Comparison of ENCODE assay signal across 2 cellular contexts in the genomic region with DNA sequence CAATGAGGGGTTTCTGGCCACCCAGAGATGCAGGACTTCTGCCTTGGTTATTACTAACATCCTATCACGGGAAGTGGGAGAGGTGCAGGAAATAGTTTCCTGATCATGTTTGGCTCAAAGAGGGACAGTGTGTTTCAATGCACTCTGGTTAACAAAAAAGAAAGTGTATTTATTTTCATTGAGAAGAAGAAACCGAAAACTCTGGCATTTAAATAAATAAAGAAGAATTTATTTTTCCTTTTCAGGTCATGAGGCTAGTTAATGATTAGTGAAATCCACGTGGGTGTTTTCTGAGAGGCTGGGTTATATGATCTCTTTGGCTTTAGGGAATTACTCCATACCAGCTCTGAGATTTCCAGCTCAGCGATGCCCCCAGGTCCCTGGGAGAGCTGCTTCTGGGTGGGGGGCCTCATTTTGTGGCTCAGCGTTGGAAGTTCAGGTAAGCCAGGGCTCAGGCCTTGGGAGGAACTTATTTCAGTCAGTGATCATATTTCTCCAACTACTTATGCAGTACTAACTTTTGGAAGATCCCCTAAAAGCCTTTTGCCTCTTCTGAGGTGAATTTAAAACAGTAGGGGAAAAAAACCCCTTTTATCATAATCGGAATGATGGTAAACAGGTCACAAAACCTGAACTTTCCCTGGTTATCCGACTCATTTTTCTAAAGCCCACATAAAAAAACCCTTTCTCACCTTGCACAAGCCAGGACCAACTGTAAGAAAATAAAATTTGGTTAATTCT.
TF ChIP-seq lines count a peak whose summit lies in the region.

A gene with protein sequence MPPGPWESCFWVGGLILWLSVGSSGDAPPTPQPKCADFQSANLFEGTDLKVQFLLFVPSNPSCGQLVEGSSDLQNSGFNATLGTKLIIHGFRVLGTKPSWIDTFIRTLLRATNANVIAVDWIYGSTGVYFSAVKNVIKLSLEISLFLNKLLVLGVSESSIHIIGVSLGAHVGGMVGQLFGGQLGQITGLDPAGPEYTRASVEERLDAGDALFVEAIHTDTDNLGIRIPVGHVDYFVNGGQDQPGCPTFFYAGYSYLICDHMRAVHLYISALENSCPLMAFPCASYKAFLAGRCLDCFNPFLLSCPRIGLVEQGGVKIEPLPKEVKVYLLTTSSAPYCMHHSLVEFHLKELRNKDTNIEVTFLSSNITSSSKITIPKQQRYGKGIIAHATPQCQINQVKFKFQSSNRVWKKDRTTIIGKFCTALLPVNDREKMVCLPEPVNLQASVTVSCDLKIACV (plus strand): TSS at position 338 of the 741 bp plus-strand sequence. CDS start 29 bp downstream, at position 367.

TF ChIP-seq in HepG2, 621 proteins besides CTCF, POLR2A, EP300 and RAD21:
- TF ChIP-seq EEA1 (CRISPR knock-in tag; IDR thresholded peaks at IDR 0.05; ENCODE audit: borderline replicate concordance) (no peak), HNF4G (IDR thresholded peaks at IDR 0.05; ENCODE audit: borderline replicate concordance, low read depth, low read length) (no peak), HNF4G (CRISPR knock-in tag; IDR thresholded peaks at IDR 0.05; ENCODE audit: borderline replicate concordance, low read depth) (no peak), SRSF1 (optimal IDR thresholded peaks at IDR 0.05; ENCODE audit: low read depth, low read length) (no peak), PAX8 (CRISPR knock-in tag; IDR thresholded peaks at IDR 0.05; ENCODE audit: borderline replicate concordance) (no peak), SRF (IDR thresholded peaks at IDR 0.05; ENCODE audit: low read depth, low read length) (0 out of 2 replicates have a peak, but pooled peaks have one; percentile 9), ZNF274 (CRISPR knock-in tag; IDR thresholded peaks at IDR 0.05) (no peak)
- TF ChIP-seq, protein P1, sequence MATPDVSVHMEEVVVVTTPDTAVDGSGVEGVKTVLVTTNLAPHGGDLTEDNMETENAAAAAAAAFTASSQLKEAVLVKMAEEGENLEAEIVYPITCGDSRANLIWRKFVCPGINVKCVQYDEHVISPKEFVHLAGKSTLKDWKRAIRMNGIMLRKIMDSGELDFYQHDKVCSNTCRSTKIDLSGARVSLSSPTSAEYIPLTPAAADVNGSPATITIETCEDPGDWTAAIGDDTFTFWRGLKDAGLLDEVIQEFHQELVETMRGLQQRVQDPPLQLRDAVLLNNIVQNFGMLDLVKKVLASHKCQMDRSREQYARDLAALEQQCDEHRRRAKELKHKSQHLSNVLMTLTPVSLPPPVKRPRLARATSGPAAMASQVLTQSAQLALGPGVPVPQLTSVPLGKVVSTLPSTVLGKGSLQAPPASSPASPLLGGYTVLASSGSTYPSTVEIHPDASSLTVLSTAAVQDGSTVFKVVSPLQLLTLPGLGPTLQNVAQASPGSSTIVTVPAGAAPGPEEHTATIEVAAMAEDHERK (CRISPR knock-in tag; IDR thresholded peaks at IDR 0.05; ENCODE audit: low read depth) = no peak
- TF ChIP-seq, protein P2, sequence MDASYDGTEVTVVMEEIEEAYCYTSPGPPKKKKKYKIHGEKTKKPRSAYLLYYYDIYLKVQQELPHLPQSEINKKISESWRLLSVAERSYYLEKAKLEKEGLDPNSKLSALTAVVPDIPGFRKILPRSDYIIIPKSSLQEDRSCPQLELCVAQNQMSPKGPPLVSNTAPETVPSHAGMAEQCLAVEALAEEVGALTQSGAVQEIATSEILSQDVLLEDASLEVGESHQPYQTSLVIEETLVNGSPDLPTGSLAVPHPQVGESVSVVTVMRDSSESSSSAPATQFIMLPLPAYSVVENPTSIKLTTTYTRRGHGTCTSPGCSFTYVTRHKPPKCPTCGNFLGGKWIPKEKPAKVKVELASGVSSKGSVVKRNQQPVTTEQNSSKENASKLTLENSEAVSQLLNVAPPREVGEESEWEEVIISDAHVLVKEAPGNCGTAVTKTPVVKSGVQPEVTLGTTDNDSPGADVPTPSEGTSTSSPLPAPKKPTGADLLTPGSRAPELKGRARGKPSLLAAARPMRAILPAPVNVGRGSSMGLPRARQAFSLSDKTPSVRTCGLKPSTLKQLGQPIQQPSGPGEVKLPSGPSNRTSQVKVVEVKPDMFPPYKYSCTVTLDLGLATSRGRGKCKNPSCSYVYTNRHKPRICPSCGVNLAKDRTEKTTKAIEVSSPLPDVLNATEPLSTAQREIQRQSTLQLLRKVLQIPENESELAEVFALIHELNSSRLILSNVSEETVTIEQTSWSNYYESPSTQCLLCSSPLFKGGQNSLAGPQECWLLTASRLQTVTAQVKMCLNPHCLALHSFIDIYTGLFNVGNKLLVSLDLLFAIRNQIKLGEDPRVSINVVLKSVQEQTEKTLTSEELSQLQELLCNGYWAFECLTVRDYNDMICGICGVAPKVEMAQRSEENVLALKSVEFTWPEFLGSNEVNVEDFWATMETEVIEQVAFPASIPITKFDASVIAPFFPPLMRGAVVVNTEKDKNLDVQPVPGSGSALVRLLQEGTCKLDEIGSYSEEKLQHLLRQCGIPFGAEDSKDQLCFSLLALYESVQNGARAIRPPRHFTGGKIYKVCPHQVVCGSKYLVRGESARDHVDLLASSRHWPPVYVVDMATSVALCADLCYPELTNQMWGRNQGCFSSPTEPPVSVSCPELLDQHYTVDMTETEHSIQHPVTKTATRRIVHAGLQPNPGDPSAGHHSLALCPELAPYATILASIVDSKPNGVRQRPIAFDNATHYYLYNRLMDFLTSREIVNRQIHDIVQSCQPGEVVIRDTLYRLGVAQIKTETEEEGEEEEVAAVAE (CRISPR knock-in tag; IDR thresholded peaks at IDR 0.05; ENCODE audit: borderline replicate concordance) = no peak
TF ChIP-seq in HepG2: peak in this region for 1.

TF ChIP-seq in SK-N-SH, 30 proteins besides CTCF, POLR2A, EP300 and RAD21:
- no peak for TF ChIP-seq MEF2A (IDR thresholded peaks at IDR 0.05; ENCODE audit: borderline replicate concordance, low read depth)
- no peak for TF ChIP-seq RFX5 (IDR thresholded peaks at IDR 0.05; ENCODE audit: low read length)
- no peak for TF ChIP-seq SIN3A (IDR thresholded peaks at IDR 0.05; ENCODE audit: borderline replicate concordance, low read depth, low read length)
- TF ChIP-seq, protein P3, sequence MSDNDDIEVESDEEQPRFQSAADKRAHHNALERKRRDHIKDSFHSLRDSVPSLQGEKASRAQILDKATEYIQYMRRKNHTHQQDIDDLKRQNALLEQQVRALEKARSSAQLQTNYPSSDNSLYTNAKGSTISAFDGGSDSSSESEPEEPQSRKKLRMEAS (IDR thresholded peaks at IDR 0.05; ENCODE audit: low read depth) = no peak
